In the genomic region with DNA sequence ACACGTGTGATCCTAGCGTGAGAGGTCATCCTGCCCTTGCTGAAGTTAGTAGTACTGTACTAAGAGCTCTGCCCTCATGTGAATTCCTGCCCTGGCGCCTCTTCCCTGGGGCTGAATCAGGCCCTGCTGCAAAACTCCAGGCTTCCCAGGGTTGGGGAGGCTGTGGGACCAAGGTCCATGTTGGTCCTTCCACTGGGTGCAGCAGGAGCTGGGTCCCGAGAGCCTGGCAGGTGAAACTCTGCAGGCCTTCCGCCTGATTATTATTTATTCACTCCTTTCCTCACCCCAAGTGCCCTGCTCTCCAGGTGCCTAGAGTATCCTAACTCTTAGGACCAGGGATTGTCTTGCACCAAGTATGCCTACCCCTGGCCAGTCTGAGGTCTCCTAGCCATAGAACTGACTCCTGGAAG, we compare ENCODE assay signal across 24 cellular contexts. TPM values are rescaled to one million over a fixed set of nuclear protein-coding genes. Genes with fewer than 3 reads are reported as not detected.
A peak's percentile ranks its signal among the peaks of the same experiment; 100 is the strongest.
DNase-seq lines count a peak whose midpoint lies in the region; ATAC-seq and TF ChIP-seq lines count a peak whose summit lies in the region.
"Had no signal": no experiment of that assay in that cellular context is flagged by ENCODE, and none has a peak within 500 bp of the region (broad histone marks: within the 10 kb centered on the region; RNA-seq: fewer than 3 reads in every experiment).

No MANE protein-coding gene starts in this region.

- peaks cover 0 to 40% (median 0%) of the 10 kb centered on the region in 9 donors for H3K36me3 ChIP-seq in heart right ventricle
- H3K36me3 ChIP-seq: BE2C, breast epithelium, prostate gland had no signal

- H3K4me1 ChIP-seq in heart right ventricle, result peaks cover 6 to 58% (median 37%) of the 10 kb centered on the region in 9 donors
- H3K4me1 ChIP-seq: BE2C, breast epithelium, prostate gland had no signal

- H3K27ac ChIP-seq in heart right ventricle, result peak overlapping the region in 8 of 10 donors; percentile 1 to 76 (median 62)
- H3K27ac ChIP-seq: breast epithelium, coronary artery, prostate gland, RWPE1 had no signal

- no peaks in the 10 kb centered on the region for H3K27me3 ChIP-seq in heart right ventricle
- H3K27me3 ChIP-seq: BE2C, breast epithelium, esophagus muscularis mucosa had no signal

- H3K9me3 ChIP-seq in heart right ventricle, result no peaks in the 10 kb centered on the region
- H3K9me3 ChIP-seq: BE2C, breast epithelium, esophagus muscularis mucosa, prostate gland had no signal

- WGBS in heart right ventricle, 2 donors, result 70 to 82% methylated on average over 5 of the region's 5 CpGs

- no peak overlapping the region for H3K4me3 ChIP-seq in heart right ventricle
- H3K4me3 ChIP-seq: breast epithelium, coronary artery, esophagus muscularis mucosa, GM23338, prostate gland had no signal

- no peak for TF ChIP-seq CTCF in heart right ventricle (IDR thresholded peaks at IDR 0.05)

- DNase-seq in heart right ventricle (no peak), left ventricle myocardium superior (no peak), left colon (no peak), amniotic stem cell (lab: John Stamatoyannopoulos, UW) (no peak), SIG-M5 (lab: John Stamatoyannopoulos, UW) (no peak)
- DNase-seq in stimulated activated naive CD4-positive, alpha-beta T cell (lab: John Stamatoyannopoulos, UW), result no peak
- DNase-seq: activated CD4-positive, alpha-beta T cell treated with anti-CD3 and anti-CD28 coated beads, Interleukin-2, amount 50 U/mL, for 4 hours; activated naive CD4-positive, alpha-beta T cell treated with anti-CD3 and anti-CD28 coated beads, Interleukin-2, amount 10 ng/mL, durations not matched to agents 7 days and 5 days; BE2C; COR-L47; DMS79; HFFc6; mesenchymal stem cell; NCI-H2029 treated with DMSO at 0.1 percent for 48 hours; NCI-H345; NCI-H774; WERI-Rb-1 had no signal

- ATAC-seq in heart right ventricle (no peak), left ventricle myocardium superior (no peak), left colon (peak; percentile 8)
- ATAC-seq: GM23338, SK-N-SH treated with all-trans-retinoic acid at 6 μM for 48 hours had no signal

- intact Hi-C loops in heart right ventricle (cut with DNase I) (loop anchor here in 1 of 10 donors (10.0 kb wide), 1 partner anchor 176 kb away; a partner anchor contains a TSS), left ventricle myocardium superior (cut with micrococcal nuclease) (no loop called here), left colon (cut with DNase I, micrococcal nuclease) (no loop called here)

RNA-seq across cellular contexts. Expression of a gene that starts 5.3 kb away (rescaled TPM):
- total RNA-seq in heart right ventricle, result 10 to 100 TPM in 8 of 10 donors, 1 to 10 TPM in 2; 7.4 to 18.3 (median 13.8) TPM
- 1 to 10 TPM; 4.0 to 8.3 TPM for polyA plus RNA-seq in heart right ventricle
- total RNA-seq in left ventricle myocardium superior, result 16.8 TPM
- total RNA-seq in left colon, result 10 to 100 TPM; 25.4 to 25.8 TPM

RNA-seq across cellular contexts. Expression of a gene that starts 33.0 kb away (rescaled TPM):
- total RNA-seq in heart right ventricle, result 10 to 100 TPM in 7 of 10 donors, 1 to 10 TPM in 3; 2.6 to 40.0 (median 14.5) TPM
- 10 to 100 TPM in 1 of 2 donors, under 1 TPM in 1; 0.96 to 17.9 TPM for polyA plus RNA-seq in heart right ventricle
- total RNA-seq in left ventricle myocardium superior, result 5.5 TPM
- 1 to 10 TPM; 3.7 to 4.3 TPM for total RNA-seq in left colon

RNA-seq across cellular contexts. Expression of a gene that starts 47.0 kb away (rescaled TPM):
- 10 to 100 TPM; 14.2 to 19.2 (median 15.9) TPM for total RNA-seq in heart right ventricle
- 10 to 100 TPM; 18.7 to 26.5 TPM for polyA plus RNA-seq in heart right ventricle
- 16.1 TPM for total RNA-seq in left ventricle myocardium superior
- total RNA-seq in left colon, result 10 to 100 TPM in 1 of 2 donors, 1 to 10 TPM in 1; 9.5 to 11.7 TPM

RNA-seq across cellular contexts. Expression of a gene that starts 50.1 kb away (rescaled TPM):
- 10 to 100 TPM; 19.1 to 59.7 (median 34.8) TPM for total RNA-seq in heart right ventricle
- 10 to 100 TPM in 1 of 2 donors, 1 to 10 TPM in 1; 4.3 to 10.1 TPM for polyA plus RNA-seq in heart right ventricle
- total RNA-seq in left ventricle myocardium superior, result 30.8 TPM
- 100 to 1,000 TPM in 1 of 2 donors, 10 to 100 TPM in 1; 98.5 to 142 TPM for total RNA-seq in left colon

RNA-seq across cellular contexts. Expression of a gene that starts 59.1 kb away (rescaled TPM):
- total RNA-seq in heart right ventricle, result 10 to 100 TPM; 16.2 to 43.8 (median 24.5) TPM
- polyA plus RNA-seq in heart right ventricle, result 10 to 100 TPM; 14.1 to 18.0 TPM
- 17.0 TPM for total RNA-seq in left ventricle myocardium superior
- 10 to 100 TPM; 13.2 to 17.5 TPM for total RNA-seq in left colon
